In genomic region chr16:89686520-89687091, GRCh38 we compare ENCODE assay signal across 1 cellular context.
TF ChIP-seq lines count a peak whose summit lies in the region.

TSS of gene CDK10 (plus strand) at chr16:89686689. CDS start at chr16:89686711, 22 bp downstream.

TF ChIP-seq in A549, 52 proteins besides CTCF, POLR2A, EP300 and RAD21 (continued from another document):
- TF ChIP-seq HMGXB4 (CRISPR knock-in tag; IDR thresholded peaks at IDR 0.05; ENCODE audit: borderline replicate concordance) (peak; percentile 65; the same call in 1 of the 2 replicates), BCL3 (IDR thresholded peaks at IDR 0.05) (peak; percentile 95), MAX (IDR thresholded peaks at IDR 0.05) (peak; percentile 88), EHF (CRISPR knock-in tag; IDR thresholded peaks at IDR 0.05) (peak; percentile 72), MYC (IDR thresholded peaks at IDR 0.05; ENCODE audit: borderline replicate concordance, low read length) (0 out of 2 replicates have a peak, but pooled peaks have one; percentile 60), NFE2L2 (conservative IDR thresholded peaks at IDR 0.05; ENCODE audit: low read length) (no peak)
